In the genomic region with DNA sequence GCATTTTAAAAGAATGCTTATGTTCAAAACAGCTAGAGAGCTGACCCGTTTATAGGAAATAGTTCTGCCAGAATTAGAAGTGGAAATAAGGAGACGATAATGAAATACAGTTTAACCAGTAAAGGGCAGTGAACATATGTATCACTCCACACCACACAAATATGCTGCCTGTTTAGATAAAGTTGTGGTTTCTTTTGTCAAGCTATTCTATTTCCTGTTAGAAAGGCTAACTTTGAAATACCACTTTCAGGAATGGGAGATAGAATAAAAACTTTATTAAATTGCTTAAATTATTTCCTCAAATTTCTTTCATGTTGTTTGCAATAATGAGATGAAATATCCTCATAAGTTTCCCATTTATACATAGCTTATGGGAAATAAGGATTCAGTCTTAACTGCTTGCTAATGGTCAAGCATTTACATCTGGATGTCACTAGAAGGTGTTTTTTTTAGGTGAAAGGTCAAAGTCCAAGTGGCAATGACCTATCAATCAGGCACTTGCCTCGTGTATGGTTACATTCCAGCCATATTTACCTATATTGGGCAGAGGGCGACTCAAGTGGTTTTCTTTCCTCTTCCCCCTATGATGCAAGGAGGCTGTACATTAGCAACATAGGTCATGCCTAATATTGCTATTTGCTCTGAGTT, we compare ENCODE assay signal across 1 cellular context.
TF ChIP-seq lines count a peak whose summit lies in the region.

No MANE protein-coding gene starts in this region.

TF ChIP-seq in K562, 482 proteins besides CTCF, POLR2A, EP300 and RAD21 (continued from another document and continues in another):
- TF ChIP-seq, protein P1, sequence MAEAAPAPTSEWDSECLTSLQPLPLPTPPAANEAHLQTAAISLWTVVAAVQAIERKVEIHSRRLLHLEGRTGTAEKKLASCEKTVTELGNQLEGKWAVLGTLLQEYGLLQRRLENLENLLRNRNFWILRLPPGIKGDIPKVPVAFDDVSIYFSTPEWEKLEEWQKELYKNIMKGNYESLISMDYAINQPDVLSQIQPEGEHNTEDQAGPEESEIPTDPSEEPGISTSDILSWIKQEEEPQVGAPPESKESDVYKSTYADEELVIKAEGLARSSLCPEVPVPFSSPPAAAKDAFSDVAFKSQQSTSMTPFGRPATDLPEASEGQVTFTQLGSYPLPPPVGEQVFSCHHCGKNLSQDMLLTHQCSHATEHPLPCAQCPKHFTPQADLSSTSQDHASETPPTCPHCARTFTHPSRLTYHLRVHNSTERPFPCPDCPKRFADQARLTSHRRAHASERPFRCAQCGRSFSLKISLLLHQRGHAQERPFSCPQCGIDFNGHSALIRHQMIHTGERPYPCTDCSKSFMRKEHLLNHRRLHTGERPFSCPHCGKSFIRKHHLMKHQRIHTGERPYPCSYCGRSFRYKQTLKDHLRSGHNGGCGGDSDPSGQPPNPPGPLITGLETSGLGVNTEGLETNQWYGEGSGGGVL (CRISPR knock-in tag; IDR thresholded peaks at IDR 0.05) = no peak
- no peak for TF ChIP-seq SIN3A (IDR thresholded peaks at IDR 0.05; ENCODE audit: borderline replicate concordance in 2 of 2, control insufficient read depth in 1 of 2, low read depth in 2 of 2, low read length in 2 of 2)
- TF ChIP-seq, protein P2, sequence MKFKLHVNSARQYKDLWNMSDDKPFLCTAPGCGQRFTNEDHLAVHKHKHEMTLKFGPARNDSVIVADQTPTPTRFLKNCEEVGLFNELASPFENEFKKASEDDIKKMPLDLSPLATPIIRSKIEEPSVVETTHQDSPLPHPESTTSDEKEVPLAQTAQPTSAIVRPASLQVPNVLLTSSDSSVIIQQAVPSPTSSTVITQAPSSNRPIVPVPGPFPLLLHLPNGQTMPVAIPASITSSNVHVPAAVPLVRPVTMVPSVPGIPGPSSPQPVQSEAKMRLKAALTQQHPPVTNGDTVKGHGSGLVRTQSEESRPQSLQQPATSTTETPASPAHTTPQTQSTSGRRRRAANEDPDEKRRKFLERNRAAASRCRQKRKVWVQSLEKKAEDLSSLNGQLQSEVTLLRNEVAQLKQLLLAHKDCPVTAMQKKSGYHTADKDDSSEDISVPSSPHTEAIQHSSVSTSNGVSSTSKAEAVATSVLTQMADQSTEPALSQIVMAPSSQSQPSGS (CRISPR knock-in tag; IDR thresholded peaks at IDR 0.05) = no peak
- no peak for TF ChIP-seq NCOA1 (IDR thresholded peaks at IDR 0.05; ENCODE audit: low read depth)
- TF ChIP-seq, protein P3, sequence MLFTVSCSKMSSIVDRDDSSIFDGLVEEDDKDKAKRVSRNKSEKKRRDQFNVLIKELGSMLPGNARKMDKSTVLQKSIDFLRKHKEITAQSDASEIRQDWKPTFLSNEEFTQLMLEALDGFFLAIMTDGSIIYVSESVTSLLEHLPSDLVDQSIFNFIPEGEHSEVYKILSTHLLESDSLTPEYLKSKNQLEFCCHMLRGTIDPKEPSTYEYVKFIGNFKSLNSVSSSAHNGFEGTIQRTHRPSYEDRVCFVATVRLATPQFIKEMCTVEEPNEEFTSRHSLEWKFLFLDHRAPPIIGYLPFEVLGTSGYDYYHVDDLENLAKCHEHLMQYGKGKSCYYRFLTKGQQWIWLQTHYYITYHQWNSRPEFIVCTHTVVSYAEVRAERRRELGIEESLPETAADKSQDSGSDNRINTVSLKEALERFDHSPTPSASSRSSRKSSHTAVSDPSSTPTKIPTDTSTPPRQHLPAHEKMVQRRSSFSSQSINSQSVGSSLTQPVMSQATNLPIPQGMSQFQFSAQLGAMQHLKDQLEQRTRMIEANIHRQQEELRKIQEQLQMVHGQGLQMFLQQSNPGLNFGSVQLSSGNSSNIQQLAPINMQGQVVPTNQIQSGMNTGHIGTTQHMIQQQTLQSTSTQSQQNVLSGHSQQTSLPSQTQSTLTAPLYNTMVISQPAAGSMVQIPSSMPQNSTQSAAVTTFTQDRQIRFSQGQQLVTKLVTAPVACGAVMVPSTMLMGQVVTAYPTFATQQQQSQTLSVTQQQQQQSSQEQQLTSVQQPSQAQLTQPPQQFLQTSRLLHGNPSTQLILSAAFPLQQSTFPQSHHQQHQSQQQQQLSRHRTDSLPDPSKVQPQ (CRISPR knock-in tag; IDR thresholded peaks at IDR 0.05; ENCODE audit: borderline replicate concordance) = no peak
- TF ChIP-seq, protein P4, sequence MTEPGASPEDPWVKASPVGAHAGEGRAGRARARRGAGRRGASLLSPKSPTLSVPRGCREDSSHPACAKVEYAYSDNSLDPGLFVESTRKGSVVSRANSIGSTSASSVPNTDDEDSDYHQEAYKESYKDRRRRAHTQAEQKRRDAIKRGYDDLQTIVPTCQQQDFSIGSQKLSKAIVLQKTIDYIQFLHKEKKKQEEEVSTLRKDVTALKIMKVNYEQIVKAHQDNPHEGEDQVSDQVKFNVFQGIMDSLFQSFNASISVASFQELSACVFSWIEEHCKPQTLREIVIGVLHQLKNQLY (CRISPR knock-in tag; conservative IDR thresholded peaks at IDR 0.05) = no peak
- TF ChIP-seq DPF2 (IDR thresholded peaks at IDR 0.05) = peak; percentile 86
- TF ChIP-seq DACH1 (IDR thresholded peaks at IDR 0.05; ENCODE audit: partially characterized antibody) = peak; percentile 13
- no peak for TF ChIP-seq THRB (CRISPR knock-in tag; conservative IDR thresholded peaks at IDR 0.05)
- TF ChIP-seq HMG20B (CRISPR knock-in tag; IDR thresholded peaks at IDR 0.05) = no peak
- no peak for TF ChIP-seq E2F3 (CRISPR knock-in tag; IDR thresholded peaks at IDR 0.05)
- TF ChIP-seq, protein P5, sequence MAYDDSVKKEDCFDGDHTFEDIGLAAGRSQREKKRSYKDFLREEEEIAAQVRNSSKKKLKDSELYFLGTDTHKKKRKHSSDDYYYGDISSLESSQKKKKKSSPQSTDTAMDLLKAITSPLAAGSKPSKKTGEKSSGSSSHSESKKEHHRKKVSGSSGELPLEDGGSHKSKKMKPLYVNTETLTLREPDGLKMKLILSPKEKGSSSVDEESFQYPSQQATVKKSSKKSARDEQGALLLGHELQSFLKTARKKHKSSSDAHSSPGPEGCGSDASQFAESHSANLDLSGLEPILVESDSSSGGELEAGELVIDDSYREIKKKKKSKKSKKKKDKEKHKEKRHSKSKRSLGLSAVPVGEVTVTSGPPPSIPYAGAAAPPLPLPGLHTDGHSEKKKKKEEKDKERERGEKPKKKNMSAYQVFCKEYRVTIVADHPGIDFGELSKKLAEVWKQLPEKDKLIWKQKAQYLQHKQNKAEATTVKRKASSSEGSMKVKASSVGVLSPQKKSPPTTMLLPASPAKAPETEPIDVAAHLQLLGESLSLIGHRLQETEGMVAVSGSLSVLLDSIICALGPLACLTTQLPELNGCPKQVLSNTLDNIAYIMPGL (CRISPR knock-in tag; IDR thresholded peaks at IDR 0.05) = no peak
- peak; percentile 27 for TF ChIP-seq SMARCB1 (IDR thresholded peaks at IDR 0.05; ENCODE audit: insufficient read length, low read depth)
- no peak for TF ChIP-seq RFX5 (IDR thresholded peaks at IDR 0.05; ENCODE audit: low read depth, low read length)
- no peak for TF ChIP-seq ZNF785 (CRISPR knock-in tag; IDR thresholded peaks at IDR 0.05)
- TF ChIP-seq XRCC3 (IDR thresholded peaks at IDR 0.05) = no peak
- TF ChIP-seq HDAC3 (IDR thresholded peaks at IDR 0.05; ENCODE audit: borderline replicate concordance, partially characterized antibody) = peak; percentile 30
- TF ChIP-seq CHD2 (IDR thresholded peaks at IDR 0.05; ENCODE audit: low read depth, low read length) = no peak
- no peak for TF ChIP-seq ZFP30 (CRISPR knock-in tag; IDR thresholded peaks at IDR 0.05; ENCODE audit: borderline replicate concordance)
- no peak for TF ChIP-seq KLF13 (tag; IDR thresholded peaks at IDR 0.05; ENCODE audit: borderline replicate concordance, low read depth)
- TF ChIP-seq SMC3 (conservative IDR thresholded peaks at IDR 0.05; ENCODE audit: insufficient read depth, low read depth, low read length) = no peak
- TF ChIP-seq PCBP1 (IDR thresholded peaks at IDR 0.05; ENCODE audit: low read depth, low read length, poor library complexity, severe bottlenecking) = no peak
- no peak; a peak in 2 of 4 replicates for TF ChIP-seq ARNT (IDR thresholded peaks at IDR 0.05)
- no peak for TF ChIP-seq ZC3H4 (CRISPR knock-in tag; IDR thresholded peaks at IDR 0.05; ENCODE audit: borderline replicate concordance)
- no peak for TF ChIP-seq CSDE1 (IDR thresholded peaks at IDR 0.05)
- TF ChIP-seq, protein P6, sequence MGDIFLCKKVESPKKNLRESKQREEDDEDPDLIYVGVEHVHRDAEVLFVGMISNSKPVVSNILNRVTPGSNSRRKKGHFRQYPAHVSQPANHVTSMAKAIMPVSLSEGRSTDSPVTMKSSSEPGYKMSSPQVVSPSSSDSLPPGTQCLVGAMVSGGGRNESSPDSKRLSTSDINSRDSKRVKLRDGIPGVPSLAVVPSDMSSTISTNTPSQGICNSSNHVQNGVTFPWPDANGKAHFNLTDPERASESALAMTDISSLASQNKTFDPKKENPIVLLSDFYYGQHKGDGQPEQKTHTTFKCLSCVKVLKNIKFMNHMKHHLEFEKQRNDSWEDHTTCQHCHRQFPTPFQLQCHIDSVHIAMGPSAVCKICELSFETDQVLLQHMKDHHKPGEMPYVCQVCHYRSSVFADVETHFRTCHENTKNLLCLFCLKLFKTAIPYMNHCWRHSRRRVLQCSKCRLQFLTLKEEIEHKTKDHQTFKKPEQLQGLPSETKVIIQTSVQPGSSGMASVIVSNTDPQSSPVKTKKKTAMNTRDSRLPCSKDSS (IDR thresholded peaks at IDR 0.05; ENCODE audit: low read depth, partially characterized antibody) = no peak
- TF ChIP-seq KAT7 (CRISPR knock-in tag; IDR thresholded peaks at IDR 0.05; ENCODE audit: borderline replicate concordance) = no peak
- TF ChIP-seq ZNF217 (CRISPR knock-in tag; IDR thresholded peaks at IDR 0.05) = no peak
- TF ChIP-seq TARDBP (IDR thresholded peaks at IDR 0.05) = no peak
- TF ChIP-seq ZNF77 (CRISPR knock-in tag; IDR thresholded peaks at IDR 0.05) = no peak
- no peak; the same call in 1 of the 2 replicates for TF ChIP-seq CREB1 (IDR thresholded peaks at IDR 0.05)
- no peak for TF ChIP-seq CREB1 (CRISPR knock-in tag; IDR thresholded peaks at IDR 0.05)
- TF ChIP-seq, protein P7, sequence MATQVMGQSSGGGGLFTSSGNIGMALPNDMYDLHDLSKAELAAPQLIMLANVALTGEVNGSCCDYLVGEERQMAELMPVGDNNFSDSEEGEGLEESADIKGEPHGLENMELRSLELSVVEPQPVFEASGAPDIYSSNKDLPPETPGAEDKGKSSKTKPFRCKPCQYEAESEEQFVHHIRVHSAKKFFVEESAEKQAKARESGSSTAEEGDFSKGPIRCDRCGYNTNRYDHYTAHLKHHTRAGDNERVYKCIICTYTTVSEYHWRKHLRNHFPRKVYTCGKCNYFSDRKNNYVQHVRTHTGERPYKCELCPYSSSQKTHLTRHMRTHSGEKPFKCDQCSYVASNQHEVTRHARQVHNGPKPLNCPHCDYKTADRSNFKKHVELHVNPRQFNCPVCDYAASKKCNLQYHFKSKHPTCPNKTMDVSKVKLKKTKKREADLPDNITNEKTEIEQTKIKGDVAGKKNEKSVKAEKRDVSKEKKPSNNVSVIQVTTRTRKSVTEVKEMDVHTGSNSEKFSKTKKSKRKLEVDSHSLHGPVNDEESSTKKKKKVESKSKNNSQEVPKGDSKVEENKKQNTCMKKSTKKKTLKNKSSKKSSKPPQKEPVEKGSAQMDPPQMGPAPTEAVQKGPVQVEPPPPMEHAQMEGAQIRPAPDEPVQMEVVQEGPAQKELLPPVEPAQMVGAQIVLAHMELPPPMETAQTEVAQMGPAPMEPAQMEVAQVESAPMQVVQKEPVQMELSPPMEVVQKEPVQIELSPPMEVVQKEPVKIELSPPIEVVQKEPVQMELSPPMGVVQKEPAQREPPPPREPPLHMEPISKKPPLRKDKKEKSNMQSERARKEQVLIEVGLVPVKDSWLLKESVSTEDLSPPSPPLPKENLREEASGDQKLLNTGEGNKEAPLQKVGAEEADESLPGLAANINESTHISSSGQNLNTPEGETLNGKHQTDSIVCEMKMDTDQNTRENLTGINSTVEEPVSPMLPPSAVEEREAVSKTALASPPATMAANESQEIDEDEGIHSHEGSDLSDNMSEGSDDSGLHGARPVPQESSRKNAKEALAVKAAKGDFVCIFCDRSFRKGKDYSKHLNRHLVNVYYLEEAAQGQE (CRISPR knock-in tag; IDR thresholded peaks at IDR 0.05; ENCODE audit: low read depth) = no peak
- TF ChIP-seq TRIM24 (IDR thresholded peaks at IDR 0.05) = peak; percentile 34 to 55; a peak in 3 of 4 replicates
- no peak for TF ChIP-seq KDM4B (IDR thresholded peaks at IDR 0.05; ENCODE audit: borderline replicate concordance in 2 of 2, low read depth in 1 of 2)
- no peak for TF ChIP-seq ZNF507 (tag; conservative IDR thresholded peaks at IDR 0.05)
- no peak for TF ChIP-seq RFX1 (IDR thresholded peaks at IDR 0.05)
- no peak for TF ChIP-seq FUS (optimal IDR thresholded peaks at IDR 0.05; ENCODE audit: low read depth, low read length)
- TF ChIP-seq SRSF9 (IDR thresholded peaks at IDR 0.05; ENCODE audit: borderline replicate concordance, low read depth, low read length) = no peak
- TF ChIP-seq PHB (CRISPR knock-in tag; IDR thresholded peaks at IDR 0.05) = no peak
- TF ChIP-seq, protein P8, sequence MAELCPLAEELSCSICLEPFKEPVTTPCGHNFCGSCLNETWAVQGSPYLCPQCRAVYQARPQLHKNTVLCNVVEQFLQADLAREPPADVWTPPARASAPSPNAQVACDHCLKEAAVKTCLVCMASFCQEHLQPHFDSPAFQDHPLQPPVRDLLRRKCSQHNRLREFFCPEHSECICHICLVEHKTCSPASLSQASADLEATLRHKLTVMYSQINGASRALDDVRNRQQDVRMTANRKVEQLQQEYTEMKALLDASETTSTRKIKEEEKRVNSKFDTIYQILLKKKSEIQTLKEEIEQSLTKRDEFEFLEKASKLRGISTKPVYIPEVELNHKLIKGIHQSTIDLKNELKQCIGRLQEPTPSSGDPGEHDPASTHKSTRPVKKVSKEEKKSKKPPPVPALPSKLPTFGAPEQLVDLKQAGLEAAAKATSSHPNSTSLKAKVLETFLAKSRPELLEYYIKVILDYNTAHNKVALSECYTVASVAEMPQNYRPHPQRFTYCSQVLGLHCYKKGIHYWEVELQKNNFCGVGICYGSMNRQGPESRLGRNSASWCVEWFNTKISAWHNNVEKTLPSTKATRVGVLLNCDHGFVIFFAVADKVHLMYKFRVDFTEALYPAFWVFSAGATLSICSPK (IDR thresholded peaks at IDR 0.05; ENCODE audit: borderline replicate concordance) = no peak
